In the genomic region with DNA sequence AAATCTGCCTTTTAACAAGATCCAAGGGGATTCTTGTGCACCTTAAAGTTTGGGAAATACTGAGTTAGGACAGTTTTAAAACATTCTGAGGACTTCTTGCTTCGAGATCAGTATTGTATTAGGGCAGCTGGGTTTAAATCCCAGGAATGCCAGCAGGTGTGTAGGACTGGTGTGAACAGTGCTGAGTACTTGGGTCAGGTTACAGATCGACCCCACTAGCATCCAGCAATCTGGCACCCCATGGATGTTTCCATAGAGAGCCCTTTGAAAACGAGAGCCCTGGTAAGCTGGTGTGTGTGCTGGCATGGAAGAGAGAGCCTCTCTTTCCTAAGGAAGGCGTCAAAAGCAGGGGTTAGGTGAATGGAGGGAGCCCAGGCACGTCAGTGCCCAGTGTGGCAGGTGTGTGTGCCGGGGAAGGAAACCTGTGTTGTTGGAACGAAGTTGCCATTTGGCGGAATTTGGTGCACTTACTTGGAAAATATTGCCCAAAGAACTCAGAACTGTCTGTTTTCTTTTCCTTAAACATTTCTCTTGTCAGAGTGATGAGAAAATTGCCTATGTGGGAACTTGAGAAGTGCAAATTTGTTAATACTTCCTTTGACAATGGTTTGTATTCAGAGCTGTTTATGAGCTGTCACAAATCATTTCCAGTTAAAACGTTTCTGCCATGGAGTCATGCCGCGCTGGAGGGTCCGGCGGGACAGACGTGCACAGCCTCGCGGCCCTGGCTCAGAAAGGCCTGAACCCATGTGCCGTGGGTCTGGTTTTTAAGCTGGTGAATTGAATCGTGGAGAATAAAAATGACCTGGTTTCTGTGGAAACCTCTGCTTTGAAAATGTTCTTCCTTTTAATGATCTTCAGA, we compare ENCODE assay signal across 19 cellular contexts. TPM values are rescaled to one million over a fixed set of nuclear protein-coding genes. Genes with fewer than 3 reads are reported as not detected.
A peak's percentile ranks its signal among the peaks of the same experiment; 100 is the strongest.
DNase-seq lines count a peak whose midpoint lies in the region; ATAC-seq and TF ChIP-seq lines count a peak whose summit lies in the region.
"Had no signal": no experiment of that assay in that cellular context is flagged by ENCODE, and none has a peak within 500 bp of the region (broad histone marks: within the 10 kb centered on the region; RNA-seq: fewer than 3 reads in every experiment).

No MANE protein-coding gene starts in this region.

- no peaks in the 10 kb centered on the region for H3K9me3 Mint-ChIP-seq in WTC11
- H3K9me3 Mint-ChIP-seq: activated CD4-positive, alpha-beta T cell treated with anti-CD3 and anti-CD28 coated beads, Interleukin-2, amount 10 ng/mL, durations not matched to agents 24 days and 14 days; activated naive CD4-positive, alpha-beta T cell treated with anti-CD3 and anti-CD28 coated beads, Interleukin-2, amount 50 U/mL, for 24 hours; CD4-positive, CD25-positive, alpha-beta regulatory T cell; dendritic cell treated with granulocyte-macrophage colony-stimulating factor and Interleukin-4, amounts not matched to agents 40 ng/mL and 50 ng/mL, for 4 days; stimulated activated memory B cell treated with anti-CD40 and anti-IgM and Interleukin-4, amounts not matched to agents 10 μg/mL and 1 μg/mL and 100 μg/mL, for 72 hours had no signal

- no peaks in the 10 kb centered on the region for H4K20me1 ChIP-seq in neural cell (ENCODE audit: insufficient read depth)

- no peak for TF ChIP-seq CTCF in WTC11 (IDR thresholded peaks at IDR 0.05)
- TF ChIP-seq CTCF in neural cell (IDR thresholded peaks at IDR 0.05; ENCODE audit: poor library complexity, severe bottlenecking): no peak

- H3K27ac Mint-ChIP-seq in WTC11: peak overlapping the region; percentile 29; the same call in 1 of the 2 replicates
- H3K27ac Mint-ChIP-seq: activated CD4-positive, alpha-beta T cell treated with anti-CD3 and anti-CD28 coated beads, Interleukin-2, amount 10 ng/mL, durations not matched to agents 24 days and 14 days; activated naive CD4-positive, alpha-beta T cell treated with anti-CD3 and anti-CD28 coated beads, Interleukin-2, amount 50 U/mL, for 24 hours; dendritic cell treated with granulocyte-macrophage colony-stimulating factor and Interleukin-4, amounts not matched to agents 40 ng/mL and 50 ng/mL, for 4 days; stimulated activated memory B cell treated with anti-CD40 and anti-IgM and Interleukin-4, amounts not matched to agents 10 μg/mL and 1 μg/mL and 100 μg/mL, for 72 hours had no signal

- H3K4me2 ChIP-seq in neural cell (ENCODE audit: low read length): peak overlapping the region; percentile 28
- H3K4me2 ChIP-seq: A549 had no signal

- ATAC-seq in WTC11: peak; percentile 82
- no peak for ATAC-seq in GM18861 (IDR thresholded peaks at IDR 0.05; ENCODE audit: unreplicated experiment)
- ATAC-seq: A549; stimulated activated memory B cell treated with anti-CD40 and anti-IgM and Interleukin-4, amounts not matched to agents 10 μg/mL and 1 μg/mL and 100 μg/mL, for 72 hours had no signal

- TF ChIP-seq EP300 in neural cell (conservative IDR thresholded peaks at IDR 0.05; ENCODE audit: poor library complexity, severe bottlenecking): peak; percentile 91

- no peak overlapping the region for H3K27ac ChIP-seq in neural cell (ENCODE audit: low read length)
- H3K27ac ChIP-seq: A549, RWPE1 had no signal

- H3K36me3 ChIP-seq in H7 (replicated peaks; ENCODE audit: control insufficient read depth, insufficient read depth, low read length): no peaks in the 10 kb centered on the region
- no peaks in the 10 kb centered on the region for H3K36me3 ChIP-seq in neural cell (ENCODE audit: insufficient read depth, low read length)

- H3K36me3 Mint-ChIP-seq in WTC11: no peaks in the 10 kb centered on the region
- H3K36me3 Mint-ChIP-seq: activated naive CD4-positive, alpha-beta T cell treated with anti-CD3 and anti-CD28 coated beads, Interleukin-2, amount 50 U/mL, for 24 hours; stimulated activated memory B cell treated with anti-CD40 and anti-IgM and Interleukin-4, amounts not matched to agents 10 μg/mL and 1 μg/mL and 100 μg/mL, for 72 hours had no signal

- H3K9me2 ChIP-seq in neural cell (ENCODE audit: insufficient read depth, low read length): no peaks in the 10 kb centered on the region

- no peaks in the 10 kb centered on the region for H3K79me2 ChIP-seq in neural cell (replicated peaks; ENCODE audit: insufficient read depth, low read length)

- peak; percentile 63 for DNase-seq in NCI-H2107 treated with DMSO at 0.1 percent for 48 hours (lab: John Stamatoyannopoulos, UW; ENCODE audit: unreplicated experiment)
- DNase-seq in NCI-H2107 (lab: John Stamatoyannopoulos, UW): no peak
- peak; percentile 83 for DNase-seq in H7
- no peak for DNase-seq in WTC11 (ENCODE audit: low spot score)
- no peak for DNase-seq in NCI-H226
- DNase-seq in stimulated activated CD4-positive, alpha-beta T cell treated with anti-CD3 and anti-CD28 coated beads, Interleukin-15, amount 100 ng/mL, for 24 hours: no peak
- DNase-seq: activated CD4-positive, alpha-beta T cell treated with anti-CD3 and anti-CD28 coated beads, Interleukin-2, amount 10 ng/mL, durations not matched to agents 24 days and 14 days; CD4-positive, CD25-positive, alpha-beta regulatory T cell; foreskin fibroblast; hypothalamus; NCI-H187 treated with DMSO at 0.1 percent for 48 hours; NK-92 treated with Interleukin-12 subunit alpha and Interleukin-12 subunit beta, amount 100 ng/mL, for 24 hours had no signal

- no peaks in the 10 kb centered on the region for H3K9me3 ChIP-seq in neural cell (ENCODE audit: low read length)
- H3K9me3 ChIP-seq: A549 had no signal

- no peaks in the 10 kb centered on the region for H3F3A ChIP-seq in neural cell (ENCODE audit: insufficient read depth, low read length, poor library complexity, severe bottlenecking)

- H3K4me1 Mint-ChIP-seq in WTC11: peaks cover 28% of the 10 kb centered on the region

- H2AFZ ChIP-seq in neural cell (ENCODE audit: low read depth, low read length): no peak overlapping the region

- no peaks in the 10 kb centered on the region for H3K27me3 Mint-ChIP-seq in WTC11 (ENCODE audit: low read depth)
- H3K27me3 Mint-ChIP-seq: activated CD4-positive, alpha-beta T cell treated with anti-CD3 and anti-CD28 coated beads, Interleukin-2, amount 10 ng/mL, durations not matched to agents 24 days and 14 days; activated naive CD4-positive, alpha-beta T cell treated with anti-CD3 and anti-CD28 coated beads, Interleukin-2, amount 50 U/mL, for 24 hours; CD4-positive, CD25-positive, alpha-beta regulatory T cell; dendritic cell treated with granulocyte-macrophage colony-stimulating factor and Interleukin-4, amounts not matched to agents 40 ng/mL and 50 ng/mL, for 4 days had no signal

- no peak for TF ChIP-seq RAD21 in neural cell (conservative IDR thresholded peaks at IDR 0.05)

- CTCF ChIA-PET in WTC11 (lab: Charles Lee): no interaction called here

- POLR2A ChIA-PET in WTC11 (lab: Charles Lee): no interaction called here

- H3K4me3 Mint-ChIP-seq in WTC11: no peak overlapping the region
- H3K4me3 Mint-ChIP-seq: activated CD4-positive, alpha-beta T cell treated with anti-CD3 and anti-CD28 coated beads, Interleukin-2, amount 10 ng/mL, durations not matched to agents 24 days and 14 days; activated naive CD4-positive, alpha-beta T cell treated with anti-CD3 and anti-CD28 coated beads, Interleukin-2, amount 50 U/mL, for 24 hours; CD4-positive, CD25-positive, alpha-beta regulatory T cell; dendritic cell treated with granulocyte-macrophage colony-stimulating factor and Interleukin-4, amounts not matched to agents 40 ng/mL and 50 ng/mL, for 4 days; stimulated activated memory B cell treated with anti-CD40 and anti-IgM and Interleukin-4, amounts not matched to agents 10 μg/mL and 1 μg/mL and 100 μg/mL, for 72 hours had no signal

- H3K9ac ChIP-seq in neural cell (ENCODE audit: low read length): no peak overlapping the region

- no peaks in the 10 kb centered on the region for H3K27me3 ChIP-seq in H7 (ENCODE audit: control insufficient read depth, insufficient read depth, low read length)
- no peaks in the 10 kb centered on the region for H3K27me3 ChIP-seq in neural cell (ENCODE audit: insufficient read depth, low read depth, low read length)

- H3K4me3 ChIP-seq in H7 (ENCODE audit: insufficient read depth, low read depth, low read length): no peak overlapping the region
- peak overlapping the region; percentile 35 for H3K4me3 ChIP-seq in neural cell (ENCODE audit: low read length)
- H3K4me3 ChIP-seq: A549 had no signal

TF ChIP-seq in WTC11, 78 proteins besides CTCF, POLR2A, EP300 and RAD21:
- TF ChIP-seq JUN (CRISPR knock-in tag; IDR thresholded peaks at IDR 0.05) (no peak), RELA (CRISPR knock-in tag; IDR thresholded peaks at IDR 0.05; ENCODE audit: borderline replicate concordance) (no peak)

TF ChIP-seq in neural cell, 6 proteins besides CTCF, POLR2A, EP300 and RAD21:
- TF ChIP-seq SMC3 (conservative IDR thresholded peaks at IDR 0.05; ENCODE audit: poor library complexity) (peak; percentile 16), MXI1 (conservative IDR thresholded peaks at IDR 0.05; ENCODE audit: poor library complexity, severe bottlenecking) (peak; percentile 17), POLR2AphosphoS5 (IDR thresholded peaks at IDR 0.05) (peak; percentile 89)
- TF ChIP-seq, protein P1, sequence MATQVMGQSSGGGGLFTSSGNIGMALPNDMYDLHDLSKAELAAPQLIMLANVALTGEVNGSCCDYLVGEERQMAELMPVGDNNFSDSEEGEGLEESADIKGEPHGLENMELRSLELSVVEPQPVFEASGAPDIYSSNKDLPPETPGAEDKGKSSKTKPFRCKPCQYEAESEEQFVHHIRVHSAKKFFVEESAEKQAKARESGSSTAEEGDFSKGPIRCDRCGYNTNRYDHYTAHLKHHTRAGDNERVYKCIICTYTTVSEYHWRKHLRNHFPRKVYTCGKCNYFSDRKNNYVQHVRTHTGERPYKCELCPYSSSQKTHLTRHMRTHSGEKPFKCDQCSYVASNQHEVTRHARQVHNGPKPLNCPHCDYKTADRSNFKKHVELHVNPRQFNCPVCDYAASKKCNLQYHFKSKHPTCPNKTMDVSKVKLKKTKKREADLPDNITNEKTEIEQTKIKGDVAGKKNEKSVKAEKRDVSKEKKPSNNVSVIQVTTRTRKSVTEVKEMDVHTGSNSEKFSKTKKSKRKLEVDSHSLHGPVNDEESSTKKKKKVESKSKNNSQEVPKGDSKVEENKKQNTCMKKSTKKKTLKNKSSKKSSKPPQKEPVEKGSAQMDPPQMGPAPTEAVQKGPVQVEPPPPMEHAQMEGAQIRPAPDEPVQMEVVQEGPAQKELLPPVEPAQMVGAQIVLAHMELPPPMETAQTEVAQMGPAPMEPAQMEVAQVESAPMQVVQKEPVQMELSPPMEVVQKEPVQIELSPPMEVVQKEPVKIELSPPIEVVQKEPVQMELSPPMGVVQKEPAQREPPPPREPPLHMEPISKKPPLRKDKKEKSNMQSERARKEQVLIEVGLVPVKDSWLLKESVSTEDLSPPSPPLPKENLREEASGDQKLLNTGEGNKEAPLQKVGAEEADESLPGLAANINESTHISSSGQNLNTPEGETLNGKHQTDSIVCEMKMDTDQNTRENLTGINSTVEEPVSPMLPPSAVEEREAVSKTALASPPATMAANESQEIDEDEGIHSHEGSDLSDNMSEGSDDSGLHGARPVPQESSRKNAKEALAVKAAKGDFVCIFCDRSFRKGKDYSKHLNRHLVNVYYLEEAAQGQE (IDR thresholded peaks at IDR 0.05; ENCODE audit: borderline replicate concordance): no peak

RNA-seq across cellular contexts. Expression of a gene that starts 38.1 kb away (rescaled TPM):
- total RNA-seq in H7 (2014; rRNA removed; shearing (Covaris generic)): 21.0 and 23.9 TPM in 2 replicates
- 2.9 to 6.2 TPM (median 3.0 TPM) in 3 replicates for total RNA-seq in WTC11 (2021)
- 1.9 and 3.7 TPM in 2 replicates for polyA plus RNA-seq in neural cell
- 11.2 and 12.0 TPM in 2 replicates for polyA minus RNA-seq in neural cell

Comparison
In these comparisons a context has a peak if more than half of its experiments do, and no peak if none do; other contexts are left out.
1. DNase-seq: peak in NCI-H2107 treated with DMSO at 0.1 percent for 48 hours (single experiment) and H7 (single experiment); none in NCI-H2107 (single experiment), WTC11 (single experiment), NCI-H226 (single experiment) and stimulated activated CD4-positive, alpha-beta T cell treated with anti-CD3 and anti-CD28 coated beads, Interleukin-15, amount 100 ng/mL, for 24 hours (single experiment).